In genomic region chr4:2812985-2813384, GRCh38 we compare ENCODE assay signal across 8 cellular contexts. TPM values are rescaled to one million over a fixed set of nuclear protein-coding genes. Genes with fewer than 3 reads are reported as not detected.
DNase-seq lines count a peak whose midpoint lies in the region; ATAC-seq and TF ChIP-seq lines count a peak whose summit lies in the region.

No MANE protein-coding gene starts in this region.

- H3K4me3 ChIP-seq in SK-N-MC = peak overlapping the region; percentile 43; the same call in 1 of the 2 replicates
- H3K4me3 ChIP-seq in left ventricle myocardium inferior = peak overlapping the region; percentile 63
- peak overlapping the region in 1 of 2 donors; percentile 32 for H3K4me3 ChIP-seq in testis

- H3K36me3 ChIP-seq in SK-N-MC (ENCODE audit: insufficient read depth, low read length) (no peaks in the 10 kb centered on the region), left ventricle myocardium inferior (no peaks in the 10 kb centered on the region), testis (ENCODE audit: low read depth, missing control alignments) (no peaks in the 10 kb centered on the region)

- peak overlapping the region; percentile 86 for H3K27ac Mint-ChIP-seq in activated CD4-positive, alpha-beta T cell treated with anti-CD3 and anti-CD28 coated beads, Interleukin-2, amount 10 ng/mL, durations not matched to agents 24 days and 14 days

- H3K4me1 ChIP-seq in left ventricle myocardium inferior (peaks cover 68% of the 10 kb centered on the region), testis (peaks cover 35% of the 10 kb centered on the region)

- H3K4me3 Mint-ChIP-seq in activated CD4-positive, alpha-beta T cell treated with anti-CD3 and anti-CD28 coated beads, Interleukin-2, amount 10 ng/mL, durations not matched to agents 24 days and 14 days = peak overlapping the region; percentile 89

- no peak for TF ChIP-seq POLR2A in testis (IDR thresholded peaks at IDR 0.05)

- no peaks in the 10 kb centered on the region for H3K9me3 Mint-ChIP-seq in activated CD4-positive, alpha-beta T cell treated with anti-CD3 and anti-CD28 coated beads, Interleukin-2, amount 10 ng/mL, durations not matched to agents 24 days and 14 days

- H3K9me3 ChIP-seq in SK-N-MC (ENCODE audit: low read depth, low read length) (no peaks in the 10 kb centered on the region), left ventricle myocardium inferior (replicated peaks) (peaks cover 10% of the 10 kb centered on the region), testis (no peaks in the 10 kb centered on the region)

- no peaks in the 10 kb centered on the region for H3K27me3 Mint-ChIP-seq in activated CD4-positive, alpha-beta T cell treated with anti-CD3 and anti-CD28 coated beads, Interleukin-2, amount 10 ng/mL, durations not matched to agents 24 days and 14 days

- intact Hi-C loops in activated CD4-positive, alpha-beta T cell treated with anti-CD3 and anti-CD28 coated beads, Interleukin-2, amount 10 ng/mL, durations not matched to agents 24 days and 14 days (cut with micrococcal nuclease) = loop anchor here (1.0 to 5.0 kb wide), 4 partner anchors 12 to 124 kb away; no protein-coding TSS in a partner anchor
- intact Hi-C loops in left ventricle myocardium inferior (cut with micrococcal nuclease) (no loop called here), testis (cut with DNase I; ENCODE audit: low total_unique reads) (no loop called here), posterior cingulate gyrus (cut with DNase I) (no loop called here)

- peak; percentile 75 for DNase-seq in activated CD4-positive, alpha-beta T cell treated with anti-CD3 and anti-CD28 coated beads, Interleukin-2, amount 10 ng/mL, durations not matched to agents 24 days and 14 days
- DNase-seq in activated CD4-positive, alpha-beta T cell treated with anti-CD3 and anti-CD28 coated beads for 4 hours = no peak
- DNase-seq in SK-N-MC (ENCODE audit: low read depth, low spot score) = no peak
- DNase-seq in left ventricle myocardium inferior = no peak
- no peak for DNase-seq in testis
- no peak for DNase-seq in posterior cingulate gyrus

- 36 to 53% methylated on average over 11 to 12 of the region's 12 CpGs for WGBS in testis, 2 donors

- no peak for ATAC-seq in GM19023 (IDR thresholded peaks at IDR 0.05; ENCODE audit: unreplicated experiment)
- no peak for ATAC-seq in GM21360 (IDR thresholded peaks at IDR 0.05; ENCODE audit: unreplicated experiment)

- peak overlapping the region; percentile 51 for H3K9ac ChIP-seq in SK-N-MC (ENCODE audit: insufficient read length)

- H3K4me1 Mint-ChIP-seq in activated CD4-positive, alpha-beta T cell treated with anti-CD3 and anti-CD28 coated beads, Interleukin-2, amount 10 ng/mL, durations not matched to agents 24 days and 14 days = peaks cover 56% of the 10 kb centered on the region

- TF ChIP-seq CTCF in left ventricle myocardium inferior (IDR thresholded peaks at IDR 0.05; ENCODE audit: borderline replicate concordance) (no peak), testis (IDR thresholded peaks at IDR 0.05) (no peak)

- peaks cover 30% of the 10 kb centered on the region for H3K36me3 Mint-ChIP-seq in activated CD4-positive, alpha-beta T cell treated with anti-CD3 and anti-CD28 coated beads, Interleukin-2, amount 10 ng/mL, durations not matched to agents 24 days and 14 days (ENCODE audit: low read depth)

- peak overlapping the region; percentile 91 for H3K27ac ChIP-seq in SK-N-MC
- peak overlapping the region; percentile 89 for H3K27ac ChIP-seq in left ventricle myocardium inferior (replicated peaks)
- H3K27ac ChIP-seq in testis = peak overlapping the region; percentile 47 to 69

- H3K27me3 ChIP-seq in left ventricle myocardium inferior (ENCODE audit: low read depth) (no peaks in the 10 kb centered on the region), testis (no peaks in the 10 kb centered on the region)

RNA-seq across cellular contexts. Expression of gene SH3BP2, which starts 20.1 kb away (rescaled TPM):
- 83.9 and 88.5 TPM in 2 replicates for total RNA-seq in activated CD4-positive, alpha-beta T cell treated with anti-CD3 and anti-CD28 coated beads, Interleukin-2, amount 10 ng/mL, durations not matched to agents 24 days and 14 days
- total RNA-seq in left ventricle myocardium inferior (24.7 TPM), testis (10 to 100 TPM; 45.0 to 47.3 TPM)
- 26.6 TPM for polyA plus RNA-seq in testis (ENCODE audit: insufficient read depth, low read depth, low replicate concordance)

RNA-seq across cellular contexts. Expression of gene ADD1, which starts 30.7 kb away (rescaled TPM):
- 187 and 198 TPM in 2 replicates for total RNA-seq in activated CD4-positive, alpha-beta T cell treated with anti-CD3 and anti-CD28 coated beads, Interleukin-2, amount 10 ng/mL, durations not matched to agents 24 days and 14 days
- 212 TPM for total RNA-seq in left ventricle myocardium inferior
- 100 to 1,000 TPM; 318 to 355 TPM for total RNA-seq in testis
- 233 TPM for polyA plus RNA-seq in testis (ENCODE audit: insufficient read depth, low read depth, low replicate concordance)

RNA-seq across cellular contexts. Expression of gene TNIP2, which starts 56.8 kb away (rescaled TPM):
- total RNA-seq in activated CD4-positive, alpha-beta T cell treated with anti-CD3 and anti-CD28 coated beads, Interleukin-2, amount 10 ng/mL, durations not matched to agents 24 days and 14 days = 98.7 and 99.6 TPM in 2 replicates
- 19.4 TPM for total RNA-seq in left ventricle myocardium inferior
- 100 to 1,000 TPM in 1 of 2 donors, 10 to 100 TPM in 1; 99.7 to 108 TPM for total RNA-seq in testis
- 35.1 TPM for polyA plus RNA-seq in testis (ENCODE audit: insufficient read depth, low read depth, low replicate concordance)
